Comparison of ENCODE assay signal across 3 cellular contexts in genomic region chr20:21366273-21366672, GRCh38.
TF ChIP-seq lines count a peak whose summit lies in the region.

No MANE protein-coding gene starts in this region.

TF ChIP-seq in IMR-90, 13 proteins besides CTCF, POLR2A, EP300 and RAD21:
- TF ChIP-seq CEBPB (IDR thresholded peaks at IDR 0.05; ENCODE audit: low read depth, low read length): peak; percentile 38; the same call in 1 of the 2 replicates

TF ChIP-seq in K562, 482 proteins besides CTCF, POLR2A, EP300 and RAD21:
- TF ChIP-seq CEBPB (tag; IDR thresholded peaks at IDR 0.05): peak; percentile 50; the same call in 1 of the 2 replicates
TF ChIP-seq in K562: peak in this region for 1; not testable (repeated sequence) for 481.

TF ChIP-seq in H1, 55 proteins besides CTCF, POLR2A, EP300 and RAD21:
- peak; percentile 89 for TF ChIP-seq CEBPB (IDR thresholded peaks at IDR 0.05; ENCODE audit: low read depth, low read length)
